ENCODE assay signal across 21 cellular contexts in the genomic region with DNA sequence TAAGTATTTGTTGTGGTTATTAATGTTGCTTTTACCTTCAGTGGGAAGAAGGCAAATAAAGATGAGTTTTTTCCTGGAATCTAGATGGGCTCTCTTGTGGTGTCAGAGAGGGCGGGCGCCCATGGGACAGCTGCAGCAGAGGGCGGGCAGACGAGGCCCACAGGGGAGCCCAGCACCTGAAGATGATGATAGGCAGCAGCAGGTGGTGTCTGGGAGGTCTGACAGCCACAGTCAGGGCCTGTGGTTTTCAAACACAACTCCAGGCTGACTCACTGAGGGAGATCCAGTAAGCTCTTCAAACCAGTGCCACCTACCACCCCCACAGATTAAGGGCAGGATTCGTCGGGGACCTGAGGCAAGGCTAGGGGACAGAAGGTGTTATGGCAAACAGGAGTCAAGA. TPM values are rescaled to one million over a fixed set of nuclear protein-coding genes. Genes with fewer than 3 reads are reported as not detected.
A peak's percentile ranks its signal among the peaks of the same experiment; 100 is the strongest.
DNase-seq lines count a peak whose midpoint lies in the region; ATAC-seq and TF ChIP-seq lines count a peak whose summit lies in the region.
"Had no signal": no experiment of that assay in that cellular context is flagged by ENCODE, and none has a peak within 500 bp of the region (broad histone marks: within the 10 kb centered on the region; RNA-seq: fewer than 3 reads in every experiment).

No MANE protein-coding gene starts in this region.

- no peak overlapping the region for H3K27ac Mint-ChIP-seq in activated naive CD4-positive, alpha-beta T cell treated with anti-CD3 and anti-CD28 coated beads, Interleukin-2, amount 50 U/mL, for 72 hours
- H3K27ac Mint-ChIP-seq in activated naive CD8-positive, alpha-beta T cell treated with anti-CD3 and anti-CD28 coated beads for 36 hours, result no peak overlapping the region
- no peak overlapping the region for H3K27ac Mint-ChIP-seq in stimulated activated effector memory CD8-positive, alpha-beta T cell treated with anti-CD3 and anti-CD28 coated beads, Interleukin-12 subunit alpha, Interleukin-12 subunit beta, amount 100 ng/mL, for 72 hours

- peaks cover 0 to 6% of the 10 kb centered on the region in 2 donors for H3K27me3 ChIP-seq in right atrium auricular region
- H3K27me3 ChIP-seq: neutrophil had no signal

- H3K27me3 Mint-ChIP-seq in activated naive CD8-positive, alpha-beta T cell treated with anti-CD3 and anti-CD28 coated beads for 36 hours, result peaks cover 23% of the 10 kb centered on the region
- H3K27me3 Mint-ChIP-seq: effector memory CD8-positive, alpha-beta T cell had no signal

- H3K4me1 Mint-ChIP-seq in activated naive CD8-positive, alpha-beta T cell treated with anti-CD3 and anti-CD28 coated beads for 36 hours, result peaks cover 3% of the 10 kb centered on the region
- no peaks in the 10 kb centered on the region for H3K4me1 Mint-ChIP-seq in stimulated activated effector memory CD8-positive, alpha-beta T cell treated with anti-CD3 and anti-CD28 coated beads, Interleukin-12 subunit alpha, Interleukin-12 subunit beta, amount 100 ng/mL, for 72 hours

- no peak overlapping the region for H3K4me3 ChIP-seq in right atrium auricular region
- H3K4me3 ChIP-seq: GM12878 had no signal

- TF ChIP-seq CTCF in GM20000 (IDR thresholded peaks at IDR 0.05; ENCODE audit: extremely low read depth, missing control alignments), result no peak
- no peak for TF ChIP-seq CTCF in right atrium auricular region (IDR thresholded peaks at IDR 0.05)

- H3K4me1 ChIP-seq in right atrium auricular region, result no peaks in the 10 kb centered on the region

- no peaks in the 10 kb centered on the region for H3K36me3 ChIP-seq in right atrium auricular region
- H3K36me3 ChIP-seq: neutrophil had no signal

- H3K27ac ChIP-seq in right atrium auricular region, result no peak overlapping the region
- H3K27ac ChIP-seq: neutrophil had no signal

- H3K4me3 Mint-ChIP-seq in activated naive CD8-positive, alpha-beta T cell treated with anti-CD3 and anti-CD28 coated beads for 36 hours, result no peak overlapping the region
- no peak overlapping the region for H3K4me3 Mint-ChIP-seq in stimulated activated effector memory CD8-positive, alpha-beta T cell treated with anti-CD3 and anti-CD28 coated beads, Interleukin-12 subunit alpha, Interleukin-12 subunit beta, amount 100 ng/mL, for 72 hours
- H3K4me3 Mint-ChIP-seq: effector memory CD8-positive, alpha-beta T cell had no signal

- peaks cover 0 to 7% of the 10 kb centered on the region in 2 donors for H3K9me3 Mint-ChIP-seq in activated naive CD4-positive, alpha-beta T cell treated with anti-CD3 and anti-CD28 coated beads, Interleukin-2, amount 50 U/mL, for 72 hours
- H3K9me3 Mint-ChIP-seq in activated naive CD8-positive, alpha-beta T cell treated with anti-CD3 and anti-CD28 coated beads for 36 hours, result no peaks in the 10 kb centered on the region
- H3K9me3 Mint-ChIP-seq in stimulated activated effector memory CD8-positive, alpha-beta T cell treated with anti-CD3 and anti-CD28 coated beads, Interleukin-12 subunit alpha, Interleukin-12 subunit beta, amount 100 ng/mL, for 72 hours, result peaks cover 1% of the 10 kb centered on the region

- peak in 1 of 2 donors; percentile 4 for DNase-seq in activated naive CD4-positive, alpha-beta T cell treated with anti-CD3 and anti-CD28 coated beads, Interleukin-2, amount 50 U/mL, for 72 hours (ENCODE audit: low spot score in 2 of 2)
- no peak for DNase-seq in activated naive CD4-positive, alpha-beta T cell treated with anti-CD3 and anti-CD28 coated beads, Interleukin-2, amount 50 U/mL, for 16 hours
- DNase-seq in NCI-H2029 treated with DMSO at 0.1 percent for 48 hours (lab: John Stamatoyannopoulos, UW) (peak; percentile 68), GM20000 (ENCODE audit: low spot score) (no peak), RKO (ENCODE audit: low spot score) (no peak), right atrium auricular region (ENCODE audit: low spot score) (no peak)
- DNase-seq in activated naive CD8-positive, alpha-beta T cell treated with anti-CD3 and anti-CD28 coated beads for 36 hours, result peak; percentile 2
- DNase-seq in stimulated activated effector memory CD8-positive, alpha-beta T cell treated with anti-CD3 and anti-CD28 coated beads, Interleukin-12 subunit alpha, Interleukin-12 subunit beta, amount 100 ng/mL, for 72 hours (ENCODE audit: low spot score in 2 of 2), result no peak
- DNase-seq: activated effector memory CD4-positive, alpha-beta T cell treated with Interleukin-2 at 50 U/mL for 16 hours; amygdala; cerebellar nuclear complex; COR-L47; effector memory CD8-positive, alpha-beta T cell; GDM1; left colon; NCI-H1694 treated with DMSO at 0.1 percent for 48 hours; NCI-H748 treated with DMSO at 0.1 percent for 48 hours; substantia nigra had no signal

- ATAC-seq in activated naive CD4-positive, alpha-beta T cell treated with anti-CD3 and anti-CD28 coated beads, Interleukin-2, amount 50 U/mL, for 72 hours, result peak; percentile 35 to 48
- peak; percentile 38 for ATAC-seq in stimulated activated effector memory CD8-positive, alpha-beta T cell treated with anti-CD3 and anti-CD28 coated beads, Interleukin-12 subunit alpha, Interleukin-12 subunit beta, amount 100 ng/mL, for 72 hours
- ATAC-seq: effector memory CD8-positive, alpha-beta T cell; GM12878; left colon had no signal

- H3K9me3 ChIP-seq in right atrium auricular region, result no peaks in the 10 kb centered on the region
- H3K9me3 ChIP-seq: neutrophil had no signal

- H3K36me3 Mint-ChIP-seq in activated naive CD4-positive, alpha-beta T cell treated with anti-CD3 and anti-CD28 coated beads, Interleukin-2, amount 50 U/mL, for 72 hours, result no peaks in the 10 kb centered on the region
- H3K36me3 Mint-ChIP-seq in activated naive CD8-positive, alpha-beta T cell treated with anti-CD3 and anti-CD28 coated beads for 36 hours, result no peaks in the 10 kb centered on the region
- H3K36me3 Mint-ChIP-seq in stimulated activated effector memory CD8-positive, alpha-beta T cell treated with anti-CD3 and anti-CD28 coated beads, Interleukin-12 subunit alpha, Interleukin-12 subunit beta, amount 100 ng/mL, for 72 hours, result no peaks in the 10 kb centered on the region

RNA-seq across cellular contexts. Expression of gene NKX2-1, which starts 42.8 kb away (rescaled TPM):
- not detected for total RNA-seq in activated naive CD4-positive, alpha-beta T cell treated with anti-CD3 and anti-CD28 coated beads, Interleukin-2, amount 50 U/mL, for 72 hours
- not detected for total RNA-seq in activated naive CD8-positive, alpha-beta T cell treated with anti-CD3 and anti-CD28 coated beads for 36 hours
- not detected for total RNA-seq in right atrium auricular region
- total RNA-seq: GM12878, left colon, mononuclear cell had no signal

Comparison
In these comparisons a context has a peak if more than half of its experiments do, and no peak if none do; other contexts are left out.
1. DNase-seq: peak in NCI-H2029 treated with DMSO at 0.1 percent for 48 hours (single experiment) and activated naive CD8-positive, alpha-beta T cell treated with anti-CD3 and anti-CD28 coated beads for 36 hours (single experiment); none in activated naive CD4-positive, alpha-beta T cell treated with anti-CD3 and anti-CD28 coated beads, Interleukin-2, amount 50 U/mL, for 16 hours (single experiment), stimulated activated effector memory CD8-positive, alpha-beta T cell treated with anti-CD3 and anti-CD28 coated beads, Interleukin-12 subunit alpha, Interleukin-12 subunit beta, amount 100 ng/mL, for 72 hours (0 of 2), GM20000 (single experiment), RKO (single experiment) and right atrium auricular region (single experiment).